20 cellular contexts compared by ENCODE assay signal in genomic region chr6:829646-830045, GRCh38.
A peak's percentile ranks its signal among the peaks of the same experiment; 100 is the strongest.
DNase-seq lines count a peak whose midpoint lies in the region; ATAC-seq and TF ChIP-seq lines count a peak whose summit lies in the region.
"Had no signal": no experiment of that assay in that cellular context is flagged by ENCODE, and none has a peak within 500 bp of the region (broad histone marks: within the 10 kb centered on the region; RNA-seq: fewer than 3 reads in every experiment).

No MANE protein-coding gene starts in this region.

- H3K27me3 ChIP-seq in iPS DF 6.9 (ENCODE audit: control insufficient read depth, insufficient read depth, low read length) (no peaks in the 10 kb centered on the region), psoas muscle (ENCODE audit: insufficient read depth in 3 of 3, low read length in 2 of 3) (peaks cover 0 to 3% (median 0%) of the 10 kb centered on the region in 3 donors), right atrium auricular region (no peaks in the 10 kb centered on the region), PC-9 (ENCODE audit: insufficient read depth, low read depth) (no peaks in the 10 kb centered on the region)

- DNase-seq in H4 (ENCODE audit: low spot score), result peak; percentile 78
- DNase-seq in SW480 (ENCODE audit: low spot score), result peak; percentile 44
- DNase-seq in iPS DF 6.9 (ENCODE audit: low read depth, low spot score), result peak; percentile 27
- DNase-seq in psoas muscle, result no peak
- DNase-seq in right atrium auricular region (ENCODE audit: low spot score), result no peak
- no peak for DNase-seq in PC-9
- DNase-seq: CD4-positive, alpha-beta T cell; DMS79 treated with DMSO at 0.1 percent for 48 hours; GDM1; NCI-H1092; NCI-H1694; NCI-H2107; NCI-H226; NCI-H69; SK-N-SH had no signal

- intact Hi-C loops in psoas muscle (cut with DNase I), result no loop called here
- intact Hi-C loops in PC-9 (cut with micrococcal nuclease; ENCODE audit: unreplicated experiment), result no loop called here

- peak in 1 of 4 donors; percentile 58 for ATAC-seq in psoas muscle
- ATAC-seq in HG03457 (IDR thresholded peaks at IDR 0.05; ENCODE audit: unreplicated experiment), result no peak
- no peak for ATAC-seq in GM18907 (IDR thresholded peaks at IDR 0.05; ENCODE audit: unreplicated experiment)
- ATAC-seq: HCT116, Panc1, Right ventricle myocardium inferior had no signal

- TF ChIP-seq CTCF in psoas muscle (IDR thresholded peaks at IDR 0.05) (no peak), right atrium auricular region (IDR thresholded peaks at IDR 0.05) (no peak), PC-9 (conservative IDR thresholded peaks at IDR 0.05) (no peak)

- H3K9me2 ChIP-seq in PC-9 (ENCODE audit: insufficient read depth), result no peaks in the 10 kb centered on the region
- H3K9me2 ChIP-seq: SK-N-SH had no signal

- no peak overlapping the region for H2AFZ ChIP-seq in PC-9

- CTCF ChIA-PET in PC-9 (lab: Charles Lee), result no interaction called here

- H3K4me3 ChIP-seq in iPS DF 6.9 (ENCODE audit: low read length), result no peak overlapping the region
- H3K4me3 ChIP-seq in psoas muscle, result peak overlapping the region; percentile 44
- no peak overlapping the region for H3K4me3 ChIP-seq in right atrium auricular region
- H3K4me3 ChIP-seq in PC-9, result no peak overlapping the region

- no CpG with 5 or more reads among the region's 4 CpGs for WGBS in iPS DF 6.9 (ENCODE audit: insufficient coverage, insufficient read length)
- 37 to 51% (median 38%) methylated on average over 4 of the region's 4 CpGs for WGBS in psoas muscle, 3 donors

- POLR2A ChIA-PET in PC-9 (lab: Charles Lee; ENCODE audit: unreplicated experiment), result no interaction called here

- H3F3A ChIP-seq in PC-9 (ENCODE audit: insufficient read depth, low read depth), result no peaks in the 10 kb centered on the region

- H3K36me3 ChIP-seq in iPS DF 6.9 (ENCODE audit: control insufficient read depth, insufficient read depth, low read length) (no peaks in the 10 kb centered on the region), psoas muscle (ENCODE audit: insufficient read depth in 1 of 2, low read depth in 1 of 2) (no peaks in the 10 kb centered on the region), right atrium auricular region (no peaks in the 10 kb centered on the region), PC-9 (ENCODE audit: low read depth) (no peaks in the 10 kb centered on the region)

- no peak overlapping the region for H3K4me2 ChIP-seq in PC-9
- H3K4me2 ChIP-seq: SK-N-SH had no signal

- H4K20me1 ChIP-seq in PC-9 (ENCODE audit: insufficient read depth), result no peaks in the 10 kb centered on the region

- H3K4me1 ChIP-seq in iPS DF 6.9 (ENCODE audit: control insufficient read depth, insufficient read depth, low read length) (0 out of 2 replicates have a peak, but pooled peaks cover 3% of the 10 kb centered on the region), psoas muscle (peaks cover 6% of the 10 kb centered on the region), right atrium auricular region (no peaks in the 10 kb centered on the region), PC-9 (replicated peaks; ENCODE audit: insufficient read depth) (no peaks in the 10 kb centered on the region)

- no peaks in the 10 kb centered on the region for H3K79me2 ChIP-seq in PC-9 (ENCODE audit: low read depth)

- H3K27ac ChIP-seq in iPS DF 6.9 (ENCODE audit: low read length), result no peak overlapping the region
- peak overlapping the region; percentile 75 for H3K27ac ChIP-seq in psoas muscle
- no peak overlapping the region for H3K27ac ChIP-seq in right atrium auricular region
- no peak overlapping the region for H3K27ac ChIP-seq in PC-9

- BruUV-seq in PC-9 (replicated peaks; lab: Mats Ljungman, UMichigan), result no TSS peak

- H3K9me3 ChIP-seq in iPS DF 6.9 (ENCODE audit: control insufficient read depth, insufficient read depth, low read length) (no peaks in the 10 kb centered on the region; the same call in 1 of the 2 replicates), psoas muscle (peaks cover 18% of the 10 kb centered on the region), right atrium auricular region (peaks cover 0 to 5% of the 10 kb centered on the region in 2 donors), PC-9 (ENCODE audit: insufficient read depth, low read depth) (no peaks in the 10 kb centered on the region)
- H3K9me3 ChIP-seq: SK-N-SH had no signal

Comparison
In these comparisons a context has a peak if more than half of its experiments do, and no peak if none do; other contexts are left out.
1. DNase-seq: peak in H4 (single experiment), SW480 (single experiment) and iPS DF 6.9 (single experiment); none in psoas muscle (0 of 2), right atrium auricular region (single experiment) and PC-9 (0 of 2).